ENCODE assay signal across 23 cellular contexts in genomic region chr2:199057936-199058335, GRCh38.
"Had no signal": no experiment of that assay in that cellular context is flagged by ENCODE, and none has a peak within 500 bp of the region (broad histone marks: within the 10 kb centered on the region; RNA-seq: fewer than 3 reads in every experiment).

No MANE protein-coding gene starts in this region.

- H3K36me3 Mint-ChIP-seq: activated naive CD8-positive, alpha-beta T cell; T-cell had no signal

- H3K27me3 ChIP-seq: brain microvascular endothelial cell, cardiac muscle cell had no signal

- H3K27ac Mint-ChIP-seq: activated CD4-positive, alpha-beta memory T cell treated with anti-CD3 and anti-CD28 coated beads, Interleukin-2, amount 10 ng/mL, durations not matched to agents 7 days and 5 days; activated CD4-positive, alpha-beta T cell treated with anti-CD3 and anti-CD28 coated beads for 36 hours; activated naive CD4-positive, alpha-beta T cell treated with anti-CD3 and anti-CD28 coated beads for 36 hours; activated naive CD8-positive, alpha-beta T cell; activated T-helper 17 cell treated with anti-CD3 and anti-CD28 coated beads, Interleukin-2, amount 50 U/mL, for 72 hours; T-cell had no signal

- H3K27ac ChIP-seq: brain microvascular endothelial cell, cardiac muscle cell, PC-9, WERI-Rb-1 had no signal

- H3K4me3 Mint-ChIP-seq: activated CD4-positive, alpha-beta memory T cell treated with anti-CD3 and anti-CD28 coated beads, Interleukin-2, amount 10 ng/mL, durations not matched to agents 7 days and 5 days; activated CD4-positive, alpha-beta T cell treated with anti-CD3 and anti-CD28 coated beads for 36 hours; activated naive CD4-positive, alpha-beta T cell treated with anti-CD3 and anti-CD28 coated beads for 36 hours; activated naive CD8-positive, alpha-beta T cell; activated T-helper 17 cell treated with anti-CD3 and anti-CD28 coated beads, Interleukin-2, amount 50 U/mL, for 72 hours; T-cell had no signal

- DNase-seq: activated CD4-positive, alpha-beta memory T cell treated with anti-CD3 and anti-CD28 coated beads, Interleukin-2, amount 10 ng/mL, durations not matched to agents 7 days and 5 days; activated CD4-positive, alpha-beta T cell treated with anti-CD3 and anti-CD28 coated beads for 36 hours; activated CD4-positive, alpha-beta T cell treated with anti-CD3 and anti-CD28 coated beads, Interleukin-2, amount 50 U/mL, for 1 hour; activated gamma-delta T cell; activated naive CD4-positive, alpha-beta T cell treated with anti-CD3 and anti-CD28 coated beads for 36 hours; activated T-cell treated with anti-CD3 and anti-CD28 coated beads for 4 hours; activated T-cell treated with anti-CD3 and anti-CD28 coated beads, Interleukin-2, amount 50 U/mL, for 48 hours; amygdala; brain microvascular endothelial cell; NCI-H1048; NCI-H146; NCI-H187 treated with DMSO at 0.1 percent for 48 hours; NCI-H2081 treated with DMSO at 0.1 percent for 48 hours; NCI-H446; NCI-H524; PC-9; SIG-M5; T-cell; T-helper 2 cell; WERI-Rb-1 had no signal

- H3K4me1 Mint-ChIP-seq: activated CD4-positive, alpha-beta memory T cell treated with anti-CD3 and anti-CD28 coated beads, Interleukin-2, amount 10 ng/mL, durations not matched to agents 7 days and 5 days; activated CD4-positive, alpha-beta T cell treated with anti-CD3 and anti-CD28 coated beads for 36 hours; activated T-helper 17 cell treated with anti-CD3 and anti-CD28 coated beads, Interleukin-2, amount 50 U/mL, for 72 hours; T-cell had no signal

- H3K27me3 Mint-ChIP-seq: activated CD4-positive, alpha-beta memory T cell treated with anti-CD3 and anti-CD28 coated beads, Interleukin-2, amount 10 ng/mL, durations not matched to agents 7 days and 5 days; activated CD4-positive, alpha-beta T cell treated with anti-CD3 and anti-CD28 coated beads for 36 hours; activated naive CD8-positive, alpha-beta T cell; activated T-helper 17 cell treated with anti-CD3 and anti-CD28 coated beads, Interleukin-2, amount 50 U/mL, for 72 hours; T-cell had no signal

- ATAC-seq: activated CD4-positive, alpha-beta T cell treated with anti-CD3 and anti-CD28 coated beads for 36 hours; activated T-helper 17 cell treated with anti-CD3 and anti-CD28 coated beads, Interleukin-2, amount 50 U/mL, for 72 hours; T-cell had no signal
